In the genomic region with DNA sequence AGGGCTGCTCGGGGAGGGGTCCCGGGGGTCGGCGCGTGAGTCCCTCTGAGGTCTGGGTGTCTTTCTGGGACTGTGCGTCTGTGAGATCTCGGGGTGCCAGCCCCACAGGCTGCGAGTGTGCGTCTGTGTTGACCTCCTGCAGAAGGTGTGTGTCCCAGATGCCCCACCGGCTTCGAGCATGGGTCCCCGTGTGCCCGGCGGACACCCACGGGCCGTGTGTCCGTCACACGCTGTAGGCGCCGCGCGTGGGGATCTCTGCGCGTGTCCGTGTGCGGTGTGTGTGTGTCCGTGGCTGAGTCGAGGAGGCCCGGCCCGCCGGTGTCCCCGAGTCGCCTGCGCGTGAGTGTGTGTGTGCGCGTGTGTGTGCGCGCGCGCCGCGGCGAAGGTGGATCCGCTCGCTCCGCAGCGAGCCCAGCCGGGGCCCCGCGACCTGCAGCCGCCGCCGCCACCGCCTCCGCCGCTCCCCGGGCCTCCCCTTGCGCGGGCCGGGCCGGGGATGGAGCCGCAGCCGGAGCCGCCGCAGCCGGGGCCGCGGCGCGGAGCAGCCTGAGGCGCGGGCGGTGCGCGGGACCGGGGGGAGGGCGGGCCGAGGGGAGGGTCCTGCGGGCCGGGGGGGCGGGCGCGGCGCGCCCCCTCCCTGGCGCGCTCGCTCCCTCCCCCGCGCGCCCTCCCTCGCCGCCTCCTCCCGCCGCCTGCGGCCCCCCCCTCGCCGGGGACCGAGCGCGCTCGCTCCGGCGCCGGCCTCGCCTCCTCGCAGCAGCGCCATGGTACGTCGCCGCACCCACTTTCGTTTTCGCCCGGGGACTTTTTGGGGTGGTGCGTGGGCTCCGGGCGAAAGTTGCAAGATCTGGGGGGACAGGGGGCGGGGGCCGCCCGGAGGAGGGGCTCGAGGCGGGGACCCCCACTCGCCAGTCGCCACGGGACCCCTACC, we compare ENCODE assay signal across 8 cellular contexts. TPM values are rescaled to one million over a fixed set of nuclear protein-coding genes. Genes with fewer than 3 reads are reported as not detected.
A peak's percentile ranks its signal among the peaks of the same experiment; 100 is the strongest.
DNase-seq lines count a peak whose midpoint lies in the region; ATAC-seq, FAIRE-seq and TF ChIP-seq lines count a peak whose summit lies in the region.

No MANE protein-coding gene starts in this region.

- H2AFZ ChIP-seq in K562 (ENCODE audit: low read depth, low read length): peak overlapping the region; percentile 89

- H3K4me2 ChIP-seq in K562 (ENCODE audit: insufficient read depth, low read length): peak overlapping the region; percentile 83

- H3K27ac Mint-ChIP-seq in CD8-positive, alpha-beta memory T cell: peak overlapping the region in 7 of 8 donors; percentile 12 to 89 (median 74)

- no peak for TF ChIP-seq RAD21 in K562 (CRISPR knock-in tag; conservative IDR thresholded peaks at IDR 0.05 in 1 of 2, IDR thresholded peaks at IDR 0.05 in 1 of 2)

- H3K9me3 Mint-ChIP-seq in CD8-positive, alpha-beta memory T cell: no peaks in the 10 kb centered on the region

- H3K27ac ChIP-seq in CD8-positive, alpha-beta memory T cell (ENCODE audit: low read depth, low read length): peak overlapping the region; percentile 57
- H3K27ac ChIP-seq in K562 (ENCODE audit: extremely low read depth, low read depth, low read length): peak overlapping the region; percentile 96

- POLR2A ChIA-PET in CD8-positive, alpha-beta memory T cell (lab: Charles Lee): no interaction called here
- POLR2A ChIA-PET in K562 (lab: Yijun Ruan, JAX): no interaction called here

- TF ChIP-seq POLR2A in K562 (conservative IDR thresholded peaks at IDR 0.05): peak; percentile 18; the same call in 1 of the 2 replicates

- peaks cover 48% of the 10 kb centered on the region for H3K79me2 ChIP-seq in K562 (ENCODE audit: control insufficient read depth, insufficient read depth, low read length)

- CTCF ChIA-PET in CD8-positive, alpha-beta memory T cell (lab: Charles Lee): no interaction called here
- CTCF ChIA-PET in K562 (lab: Yijun Ruan, JAX; ENCODE audit: low intra/inter-chr PET ratio): no interaction called here

- peaks cover 0 to 8% (median 0%) of the 10 kb centered on the region in 3 donors for H3K36me3 Mint-ChIP-seq in CD8-positive, alpha-beta memory T cell

- no peaks in the 10 kb centered on the region for H3K9me3 ChIP-seq in CD8-positive, alpha-beta memory T cell (ENCODE audit: low read length)
- H3K9me3 ChIP-seq in K562 (replicated peaks; ENCODE audit: control insufficient read depth, insufficient read depth, low read depth, low read length): no peaks in the 10 kb centered on the region

- no peaks in the 10 kb centered on the region for H3K9me1 ChIP-seq in K562 (ENCODE audit: control insufficient read depth, insufficient read depth, low read length)

- peak; percentile 73 for FAIRE-seq in K562 (lab: Jason Lieb, UNC)

- H3K4me1 Mint-ChIP-seq in CD8-positive, alpha-beta memory T cell: peaks cover 28 to 47% (median 31%) of the 10 kb centered on the region in 3 donors

- intact Hi-C loops in K562 (cut with micrococcal nuclease): loop anchor here (5.0 kb wide), 1 partner anchor 73 kb away; no protein-coding TSS in a partner anchor

- ATAC-seq in K562: peak; percentile 23
- ATAC-seq in HG03025 (IDR thresholded peaks at IDR 0.05; ENCODE audit: low FRiP score, unreplicated experiment): no peak
- ATAC-seq in GM21515 (IDR thresholded peaks at IDR 0.05; ENCODE audit: unreplicated experiment): no peak

- no peaks in the 10 kb centered on the region for H3K27me3 Mint-ChIP-seq in CD8-positive, alpha-beta memory T cell

- H3K4me3 ChIP-seq in CD8-positive, alpha-beta memory T cell (ENCODE audit: low read length): peak overlapping the region; percentile 63
- peak overlapping the region; percentile 84 for H3K4me3 ChIP-seq in HFF-Myc (replicated peaks; ENCODE audit: low read depth, low read length)
- peak overlapping the region; percentile 95 for H3K4me3 ChIP-seq in K562

- H3K27me3 ChIP-seq in CD8-positive, alpha-beta memory T cell (ENCODE audit: insufficient read depth, low read length, poor library complexity, severe bottlenecking): no peaks in the 10 kb centered on the region
- H3K27me3 ChIP-seq in K562 (ENCODE audit: control insufficient read depth in 2 of 2, insufficient read depth in 2 of 2, low read length in 2 of 2): no peaks in the 10 kb centered on the region

- no peak for TF ChIP-seq EP300 in K562 (IDR thresholded peaks at IDR 0.05; ENCODE audit: low read length)

- BruUV-seq in K562 (replicated peaks; lab: Mats Ljungman, UMichigan): no TSS peak

- peaks cover 16% of the 10 kb centered on the region for H4K20me1 ChIP-seq in K562 (replicated peaks; ENCODE audit: control insufficient read depth, insufficient read depth, low read length)

- H3K4me3 Mint-ChIP-seq in CD8-positive, alpha-beta memory T cell: peak overlapping the region; percentile 77 to 93 (median 84)

- WGBS in K562 (ENCODE audit: insufficient coverage, low coverage, missing lambda C conversion rate): 0% methylated on average over 50 of the region's 126 CpGs

- H3K36me3 ChIP-seq in CD8-positive, alpha-beta memory T cell (ENCODE audit: insufficient read depth, low read length): no peaks in the 10 kb centered on the region
- H3K36me3 ChIP-seq in K562 (ENCODE audit: control insufficient read depth, insufficient read depth, low read length): peaks cover 16% of the 10 kb centered on the region; the same call in 2 of the 3 replicates

- DNase-seq in CD8-positive, alpha-beta memory T cell: peak; percentile 58 to 82 (median 68)
- DNase-seq in HFF-Myc (ENCODE audit: extremely low read depth, low read depth): no peak
- DNase-seq in T-helper 22 cell (ENCODE audit: low read depth): peak; percentile 61
- DNase-seq in K562 (ENCODE audit: extremely low read depth in 1 of 4, low spot score in 3 of 4): peak; percentile 83 to 96 (median 94)
- peak; percentile 59 for DNase-seq in iris pigment epithelial cell (ENCODE audit: low read depth)
- DNase-seq in stimulated activated CD4-positive, alpha-beta T cell treated with anti-CD3 and anti-CD28 coated beads, Interleukin-12 subunit alpha, Interleukin-12 subunit beta, amount 100 ng/mL, for 4 hours: peak; percentile 73

- in situ Hi-C loops in K562 (cut with MboI): no loop called here

- H3K4me1 ChIP-seq in CD8-positive, alpha-beta memory T cell (ENCODE audit: insufficient read depth, low read length): peaks cover 25% of the 10 kb centered on the region
- peaks cover 34 to 50% of the 10 kb centered on the region in 2 experiments for H3K4me1 ChIP-seq in K562 (replicated peaks in 1 of 2; ENCODE audit: control insufficient read depth in 2 of 2, insufficient read depth in 2 of 2, low read length in 2 of 2)

- TF ChIP-seq CTCF in HFF-Myc (IDR thresholded peaks at IDR 0.05; ENCODE audit: low read depth, low read length, missing control alignments) (no peak), K562 (IDR thresholded peaks at IDR 0.05 in 2 of 3, conservative IDR thresholded peaks at IDR 0.05 in 1 of 3; ENCODE audit: insufficient read depth in 2 of 3, low read depth in 1 of 3, low read length in 3 of 3) (no peak)

- peak overlapping the region; percentile 53 to 98 for H3K9ac ChIP-seq in K562 (ENCODE audit: insufficient read depth in 1 of 2, low read depth in 2 of 2, low read length in 2 of 2)

TF ChIP-seq in K562, 482 proteins besides CTCF, POLR2A, EP300 and RAD21 (continues in another document):
- no peak for TF ChIP-seq RBM39 (optimal IDR thresholded peaks at IDR 0.05; ENCODE audit: low read depth, low read length)
- TF ChIP-seq ERF (CRISPR knock-in tag; IDR thresholded peaks at IDR 0.05): no peak
- TF ChIP-seq THRAP3 (IDR thresholded peaks at IDR 0.05; ENCODE audit: borderline replicate concordance): no peak
- no peak for TF ChIP-seq CBX5 (IDR thresholded peaks at IDR 0.05; ENCODE audit: borderline replicate concordance, low read depth)
- TF ChIP-seq MTA3 (IDR thresholded peaks at IDR 0.05; ENCODE audit: borderline replicate concordance): peak; percentile 57
- TF ChIP-seq CBX1 (IDR thresholded peaks at IDR 0.05; ENCODE audit: low read depth): 0 out of 2 replicates have a peak, but pooled peaks have one; percentile 16
- no peak for TF ChIP-seq HCFC1 (IDR thresholded peaks at IDR 0.05; ENCODE audit: low read depth, low read length)
- TF ChIP-seq SIX5 (IDR thresholded peaks at IDR 0.05; ENCODE audit: borderline replicate concordance in 1 of 2, insufficient read depth in 1 of 2, low read depth in 1 of 2, low read length in 2 of 2): no peak

RNA-seq across cellular contexts. Expression of gene NFIC, which starts 7.2 kb away (rescaled TPM):
- 10 to 100 TPM; 16.1 to 19.4 TPM for total RNA-seq in CD8-positive, alpha-beta memory T cell
- 17.8 TPM for polyA plus RNA-seq in CD8-positive, alpha-beta memory T cell
- total RNA-seq in K562 (2011; cell fraction: chromatin; rRNA removed; ENCODE audit: low replicate concordance): 66.4 and 156 TPM in 2 replicates
- 56.2 and 56.5 TPM in 2 replicates for total RNA-seq in K562 (2011; cell fraction: nucleolus; rRNA removed)
- total RNA-seq in K562 (2011; cell fraction: nucleoplasm; rRNA removed): 46.9 and 54.0 TPM in 2 replicates
- total RNA-seq in K562 (2014; rRNA removed): 14.1 and 15.7 TPM in 2 replicates
- total RNA-seq in K562 (2014; rRNA removed; fragmentation: Illumina TruSeq; extraction: Trizol): 3.0 and 3.7 TPM in 2 replicates
- 6.9 and 8.4 TPM in 2 replicates for total RNA-seq in K562 (2015; rRNA removed; fragmentation: Illumina TruSeq; extraction: Trizol)
- 57.3 and 62.1 TPM in 2 replicates for total RNA-seq in K562 (2021)
- 2.0 and 2.9 TPM in 2 replicates for polyA plus RNA-seq in K562 (2011; rRNA removed)
- 1.8 and 2.6 TPM in 2 replicates for polyA plus RNA-seq in K562 (2011; cell fraction: cytosol; rRNA removed)
- 13.2 and 19.2 TPM in 2 replicates for polyA plus RNA-seq in K562 (2011; cell fraction: nucleus; rRNA removed)
- polyA plus RNA-seq in K562 (2012): 20.3 and 20.4 TPM in 2 replicates
- polyA plus RNA-seq in K562 (2014; fragmentation: Illumina TruSeq; extraction: Trizol): 17.2 and 26.2 TPM in 2 replicates
- polyA plus RNA-seq in K562 (2014; fragmentation: Nextera tagmentation; extraction: Ambion mirVana): under 1 TPM; 0.71 to 0.99 TPM
- 14.1 and 15.9 TPM in 2 replicates for polyA plus RNA-seq in K562 (2014; rRNA removed)
- 4.0 and 4.7 TPM in 2 replicates for polyA minus RNA-seq in K562 (2011; rRNA and poly(A)+ RNA removed)
- 14.5 and 19.9 TPM in 2 replicates for polyA minus RNA-seq in K562 (2011; cell fraction: cytosol; rRNA and poly(A)+ RNA removed)
- 16.6 and 19.5 TPM in 2 replicates for polyA minus RNA-seq in K562 (2011; cell fraction: nucleus; rRNA and poly(A)+ RNA removed)
